Comparison of ENCODE assay signal across 10 cellular contexts in genomic region chr14:68124885-68125731, GRCh38.
DNase-seq lines count a peak whose midpoint lies in the region; ATAC-seq and FAIRE-seq lines count a peak whose summit lies in the region.
"Had no signal": no experiment of that assay in that cellular context is flagged by ENCODE, and none has a peak within 500 bp of the region (broad histone marks: within the 10 kb centered on the region; RNA-seq: fewer than 3 reads in every experiment).

No MANE protein-coding gene starts in this region.

- no peak for ATAC-seq in GM18858 (IDR thresholded peaks at IDR 0.05; ENCODE audit: unreplicated experiment)
- no peak for ATAC-seq in HG03378 (IDR thresholded peaks at IDR 0.05; ENCODE audit: unreplicated experiment)
- ATAC-seq in GM21423 (IDR thresholded peaks at IDR 0.05; ENCODE audit: unreplicated experiment), result no peak

- H3K9me3 ChIP-seq in muscle layer of duodenum (ENCODE audit: control insufficient read depth in 1 of 2, low read length in 2 of 2), result peaks cover 0 to 5% of the 10 kb centered on the region in 2 donors

- H3K4me1 ChIP-seq in muscle layer of duodenum (ENCODE audit: control insufficient read depth in 1 of 2, insufficient read depth in 2 of 2, low read length in 2 of 2), result peaks cover 0 to 10% of the 10 kb centered on the region in 2 donors

- H3K36me3 ChIP-seq in muscle layer of duodenum (ENCODE audit: control insufficient read depth in 1 of 2, insufficient read depth in 2 of 2, low read length in 2 of 2), result no peaks in the 10 kb centered on the region

- H3K4me3 ChIP-seq in muscle layer of duodenum (ENCODE audit: low read depth in 1 of 2, low read length in 2 of 2), result no peak overlapping the region

- FAIRE-seq in GM19239 (lab: Jason Lieb, UNC), result no peak

- H3K27ac ChIP-seq in muscle layer of duodenum (ENCODE audit: low read length), result peak overlapping the region; percentile 32

- DNase-seq in AG20443 (ENCODE audit: low spot score) (peak; percentile 67), NCI-H226 (peak; percentile 82), dermis microvascular lymphatic vessel endothelial cell (ENCODE audit: low read depth in 2 of 2) (peak; percentile 69 to 72), GM19239 (ENCODE audit: insufficient read length, low spot score) (no peak)
- DNase-seq: central memory CD4-positive, alpha-beta T cell; substantia nigra had no signal

- H3K27me3 ChIP-seq in muscle layer of duodenum (ENCODE audit: low read depth, low read length), result no peaks in the 10 kb centered on the region
